In the genomic region with DNA sequence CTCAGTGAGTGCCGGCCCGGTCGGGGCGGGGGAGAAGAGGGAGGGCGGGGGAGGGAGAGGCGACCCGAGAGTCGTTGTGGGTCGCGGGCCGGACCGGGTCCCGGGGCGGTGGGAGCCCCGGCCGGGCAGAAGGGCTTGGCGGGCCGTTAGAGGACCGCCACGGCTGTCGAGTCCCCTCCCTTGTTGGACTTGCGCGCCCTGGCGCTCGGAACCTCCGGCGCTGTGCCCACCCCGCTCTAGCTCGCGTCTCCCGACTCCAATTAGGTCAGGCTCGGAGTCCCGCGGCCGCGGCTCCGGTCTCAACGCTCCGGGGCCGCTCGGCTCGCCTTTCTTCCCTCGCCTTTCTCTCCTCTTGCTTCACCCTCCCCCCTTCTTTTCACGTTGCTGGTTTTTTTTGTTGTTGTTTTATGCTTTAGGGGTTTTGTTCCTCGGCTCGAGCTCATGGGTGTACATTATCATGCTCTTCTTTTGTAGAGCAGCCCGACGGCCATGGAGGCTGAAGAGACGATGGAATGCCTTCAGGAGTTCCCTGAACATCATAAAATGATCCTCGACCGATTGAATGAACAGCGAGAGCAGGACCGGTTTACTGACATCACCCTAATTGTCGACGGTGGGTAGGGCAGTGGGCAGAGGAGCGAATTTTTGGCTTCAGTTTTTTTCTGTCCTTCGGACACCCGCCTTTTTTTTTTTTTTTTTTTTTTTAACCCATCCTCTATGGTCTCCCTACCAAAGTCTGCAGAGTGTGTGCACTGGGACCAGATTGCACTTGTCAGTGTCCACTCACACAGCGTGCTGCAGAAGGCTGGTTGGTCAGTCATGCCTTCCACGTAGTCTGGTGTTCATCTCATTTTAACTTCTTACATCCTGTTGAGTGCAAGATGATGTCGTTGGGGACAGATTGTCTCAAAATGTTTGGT, we compare ENCODE assay signal across 8 cellular contexts. TPM values are rescaled to one million over a fixed set of nuclear protein-coding genes. Genes with fewer than 3 reads are reported as not detected.
A peak's percentile ranks its signal among the peaks of the same experiment; 100 is the strongest.
DNase-seq lines count a peak whose midpoint lies in the region; ATAC-seq and TF ChIP-seq lines count a peak whose summit lies in the region.

No MANE protein-coding gene starts in this region.

- in situ Hi-C loops in GM13976 (cut with MboI; ENCODE audit: low sequenced_read_pairs, unreplicated experiment): no loop called here

- TF ChIP-seq POLR2A in NB4 (IDR thresholded peaks at IDR 0.05; ENCODE audit: extremely low read depth, insufficient read length): peak; percentile 27

- no peak for TF ChIP-seq CTCF in GM13976 (IDR thresholded peaks at IDR 0.05; ENCODE audit: borderline replicate concordance, control extremely low read depth, extremely low read depth, insufficient read depth, missing control alignments)
- no peak for TF ChIP-seq CTCF in NB4 (IDR thresholded peaks at IDR 0.05; ENCODE audit: low read depth, low read length)
- TF ChIP-seq CTCF in omental fat pad (IDR thresholded peaks at IDR 0.05): no peak

- peak overlapping the region; percentile 80 for H3K4me3 ChIP-seq in NB4 (ENCODE audit: low read depth, low read length)

- peak; percentile 40 for ATAC-seq in HG02678 (IDR thresholded peaks at IDR 0.05; ENCODE audit: unreplicated experiment)
- peak; percentile 64 for ATAC-seq in omental fat pad (ENCODE audit: low FRiP score)
- no peak for ATAC-seq in HG03097 (IDR thresholded peaks at IDR 0.05; ENCODE audit: low FRiP score, unreplicated experiment)

- DNase-seq in AG20443 (ENCODE audit: low spot score): peak; percentile 52
- peak; percentile 41 for DNase-seq in GM13976 (ENCODE audit: low spot score)
- DNase-seq in NB4 (ENCODE audit: low read depth): peak; percentile 60
- peak; percentile 20 to 22 for DNase-seq in activated CD4-positive, alpha-beta T cell treated with anti-CD3 and anti-CD28 coated beads, Interleukin-2, amount 50 U/mL, for 48 hours
- peak; percentile 19 for DNase-seq in foreskin melanocyte
- no peak for DNase-seq in omental fat pad (ENCODE audit: low spot score)

RNA-seq across cellular contexts. Expression of gene ZNF131, which starts 1.1 kb away (rescaled TPM):
- 10 to 100 TPM; 31.9 to 41.8 (median 35.3) TPM for total RNA-seq in omental fat pad
